Comparison of ENCODE assay signal across 1 cellular context in the genomic region with DNA sequence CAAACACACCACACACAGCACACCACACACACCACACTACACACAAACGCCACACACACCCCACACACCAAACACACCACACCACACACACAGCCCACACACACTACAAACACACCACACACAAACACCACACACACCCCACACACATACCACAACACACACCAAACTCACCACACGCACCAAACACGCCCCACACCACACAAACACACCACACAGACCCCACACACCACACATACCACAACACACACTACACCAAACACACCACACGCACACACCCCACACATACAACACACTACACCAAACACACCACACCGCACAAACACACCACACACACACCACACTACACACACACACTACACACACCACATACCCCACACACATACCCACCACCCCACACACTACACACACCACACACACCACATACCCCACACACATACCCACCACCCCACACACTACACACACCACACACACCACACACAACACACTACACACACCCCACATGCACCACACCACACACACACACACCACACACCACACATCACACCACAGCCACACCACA.
A peak's percentile ranks its signal among the peaks of the same experiment; 100 is the strongest.
TF ChIP-seq lines count a peak whose summit lies in the region.

No MANE protein-coding gene starts in this region.

TF ChIP-seq in H1, 55 proteins besides CTCF, POLR2A, EP300 and RAD21:
- TF ChIP-seq TBP (IDR thresholded peaks at IDR 0.05; ENCODE audit: low read depth, low read length) (0 out of 2 replicates have a peak, but pooled peaks have one; percentile 6), SP2 (IDR thresholded peaks at IDR 0.05; ENCODE audit: low read length) (no peak), CBX5 (IDR thresholded peaks at IDR 0.05; ENCODE audit: low read depth, low read length) (no peak), SP1 (IDR thresholded peaks at IDR 0.05; ENCODE audit: low read depth, low read length) (no peak), JUND (IDR thresholded peaks at IDR 0.05; ENCODE audit: low read length) (no peak), NRF1 (IDR thresholded peaks at IDR 0.05; ENCODE audit: low read depth, low read length) (no peak)
